Comparison of ENCODE assay signal across 25 cellular contexts in the genomic region with DNA sequence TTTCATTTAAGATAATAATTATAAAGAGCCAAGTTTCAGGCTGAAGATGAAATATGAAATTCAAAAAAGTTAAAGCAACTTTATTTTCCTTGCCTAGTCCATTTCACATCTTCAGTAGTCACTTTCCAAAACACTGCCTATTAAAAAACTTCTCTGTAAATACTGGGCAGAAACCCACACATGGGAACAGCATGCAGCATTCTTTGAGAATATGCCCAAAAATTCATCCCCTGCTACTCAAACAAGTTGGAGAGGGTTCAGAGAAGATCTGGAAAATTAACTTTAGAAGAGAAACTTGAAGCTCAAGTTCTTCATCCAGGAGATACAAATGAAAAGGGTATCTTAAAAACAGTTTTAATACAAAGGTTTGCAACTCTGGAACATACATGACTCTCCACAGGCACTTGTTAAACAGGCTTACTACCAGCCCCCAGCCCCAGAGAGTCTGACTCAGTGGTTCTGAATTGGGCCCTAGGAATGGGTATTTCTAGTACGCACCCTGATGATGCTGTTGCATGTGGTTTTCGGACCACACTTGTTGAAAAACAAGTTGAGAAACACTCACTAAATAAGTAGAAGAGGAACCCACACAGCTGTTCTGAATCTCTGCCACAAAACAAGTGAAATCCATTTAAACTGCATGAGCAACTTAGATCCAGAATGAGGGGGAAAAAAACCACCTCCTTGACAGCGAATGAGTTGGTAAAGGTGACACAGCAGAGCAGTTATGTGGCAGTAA.
"Had no signal": no experiment of that assay in that cellular context is flagged by ENCODE, and none has a peak within 500 bp of the region (broad histone marks: within the 10 kb centered on the region; RNA-seq: fewer than 3 reads in every experiment).

No MANE protein-coding gene starts in this region.

- H3K4me3 Mint-ChIP-seq: naive thymus-derived CD8-positive, alpha-beta T cell; nephron progenitor cell; stimulated activated effector memory CD8-positive, alpha-beta T cell treated with anti-CD3 and anti-CD28 coated beads, Interleukin-12 subunit alpha, Interleukin-12 subunit beta, amount 100 ng/mL, for 72 hours had no signal

- H3K4me1 ChIP-seq: esophagus muscularis mucosa, foreskin keratinocyte, heart right ventricle, left lung, pancreas, right lobe of liver, stomach, thyroid gland, vagina had no signal

- H3K4me2 ChIP-seq: smooth muscle cell had no signal

- H3K27ac ChIP-seq: coronary artery, esophagus muscularis mucosa, foreskin keratinocyte, heart right ventricle, left lung, pancreas, right lobe of liver, stomach, thyroid gland, vagina had no signal

- H3K4me3 ChIP-seq: coronary artery, esophagus muscularis mucosa, heart right ventricle, left lung, pancreas, right lobe of liver, smooth muscle cell, stomach, thyroid gland, vagina had no signal

- H3K36me3 ChIP-seq: esophagus muscularis mucosa, heart right ventricle, left lung, pancreas, right lobe of liver, stomach, thyroid gland, vagina had no signal

- DNase-seq: dermis blood vessel endothelial cell; effector memory CD4-positive, alpha-beta T cell; foreskin keratinocyte; glutamatergic neuron; heart right ventricle; hippocampal formation; left cardiac atrium; left lung; mammary epithelial cell; mesendoderm; naive thymus-derived CD8-positive, alpha-beta T cell; nephron progenitor cell; pancreas; right lobe of liver; stimulated activated CD4-positive, alpha-beta T cell treated with anti-CD3 and anti-CD28 coated beads, Interleukin-2, amount 100 ng/mL, for 24 hours; stimulated activated CD4-positive, alpha-beta T cell treated with anti-CD3 and anti-CD28 coated beads, Interleukin-4, amount 100 ng/mL, for 24 hours; stimulated activated naive CD4-positive, alpha-beta T cell treated with Interleukin-2 at 50 U/mL for 16 hours; stomach; thyroid gland; trophoblast cell had no signal

- H3K27ac Mint-ChIP-seq: naive thymus-derived CD8-positive, alpha-beta T cell; nephron progenitor cell; stimulated activated effector memory CD8-positive, alpha-beta T cell treated with anti-CD3 and anti-CD28 coated beads, Interleukin-12 subunit alpha, Interleukin-12 subunit beta, amount 100 ng/mL, for 72 hours had no signal

- H3K27me3 ChIP-seq: esophagus muscularis mucosa, foreskin keratinocyte, heart right ventricle, left lung, pancreas, right lobe of liver, stomach, thyroid gland, vagina had no signal

- H3K36me3 Mint-ChIP-seq: naive thymus-derived CD8-positive, alpha-beta T cell; stimulated activated effector memory CD8-positive, alpha-beta T cell treated with anti-CD3 and anti-CD28 coated beads, Interleukin-12 subunit alpha, Interleukin-12 subunit beta, amount 100 ng/mL, for 72 hours had no signal

- H3K4me1 Mint-ChIP-seq: naive thymus-derived CD8-positive, alpha-beta T cell; stimulated activated effector memory CD8-positive, alpha-beta T cell treated with anti-CD3 and anti-CD28 coated beads, Interleukin-12 subunit alpha, Interleukin-12 subunit beta, amount 100 ng/mL, for 72 hours had no signal

- ATAC-seq: foreskin keratinocyte; heart right ventricle; left cardiac atrium; left lung; naive thymus-derived CD8-positive, alpha-beta T cell; pancreas; right lobe of liver; stimulated activated effector memory CD8-positive, alpha-beta T cell treated with anti-CD3 and anti-CD28 coated beads, Interleukin-12 subunit alpha, Interleukin-12 subunit beta, amount 100 ng/mL, for 72 hours had no signal

- H3K9me3 ChIP-seq: esophagus muscularis mucosa, left lung, pancreas, right lobe of liver, stomach, thyroid gland, vagina had no signal

- H3K9me3 Mint-ChIP-seq: naive thymus-derived CD8-positive, alpha-beta T cell; nephron progenitor cell; stimulated activated effector memory CD8-positive, alpha-beta T cell treated with anti-CD3 and anti-CD28 coated beads, Interleukin-12 subunit alpha, Interleukin-12 subunit beta, amount 100 ng/mL, for 72 hours had no signal
